ENCODE assay signal across 15 cellular contexts in genomic region chr9:6096821-6097220, GRCh38.
DNase-seq lines count a peak whose midpoint lies in the region; ATAC-seq, FAIRE-seq and TF ChIP-seq lines count a peak whose summit lies in the region.
"Had no signal": no experiment of that assay in that cellular context is flagged by ENCODE, and none has a peak within 500 bp of the region (broad histone marks: within the 10 kb centered on the region; RNA-seq: fewer than 3 reads in every experiment).

No MANE protein-coding gene starts in this region.

- no peaks in the 10 kb centered on the region for H3K36me3 Mint-ChIP-seq in immature natural killer cell

- DNase-seq in Caki2 (ENCODE audit: low read depth) (peak; percentile 88), HCEC 1CT (peak; percentile 98), GM12878 (ENCODE audit: low read depth, low spot score) (no peak), kidney epithelial cell (ENCODE audit: low read depth) (peak; percentile 62), immature natural killer cell (no peak), 8988T (no peak)
- DNase-seq: activated T-cell treated with anti-CD3 and anti-CD28 coated beads, Interleukin-2, amount 50 U/mL, for 4 hours; heart right ventricle; stomach; SW 1271 had no signal

- RAD21 ChIA-PET in GM12878 (lab: Charles Lee; ENCODE audit: unreplicated experiment), result no interaction called here

- H3K27me3 ChIP-seq in GM12878 (replicated peaks in 1 of 2; ENCODE audit: control insufficient read depth in 2 of 2, insufficient read depth in 2 of 2, low read length in 1 of 2) (no peaks in the 10 kb centered on the region), kidney epithelial cell (ENCODE audit: control insufficient read depth, insufficient read depth, low read length) (no peaks in the 10 kb centered on the region)
- H3K27me3 ChIP-seq: ascending aorta, heart right ventricle, stomach had no signal

- intact Hi-C loops in GM12878 (cut with micrococcal nuclease; ENCODE audit: unreplicated experiment), result no loop called here

- no peak for TF ChIP-seq CTCF in GM12878 (IDR thresholded peaks at IDR 0.05 in 2 of 3, conservative IDR thresholded peaks at IDR 0.05 in 1 of 3; ENCODE audit: control insufficient read depth in 2 of 3, extremely low read depth in 1 of 3, insufficient read depth in 1 of 3, low read depth in 3 of 3, low read length in 3 of 3)
- TF ChIP-seq CTCF in kidney epithelial cell (IDR thresholded peaks at IDR 0.05; ENCODE audit: insufficient read depth, low read length, poor library complexity, severe bottlenecking), result no peak

- no peaks in the 10 kb centered on the region for H3K9me3 Mint-ChIP-seq in immature natural killer cell
- H3K9me3 Mint-ChIP-seq: activated T-cell treated with anti-CD3 and anti-CD28 coated beads, Interleukin-2, amount 50 U/mL, for 4 hours had no signal

- no peaks in the 10 kb centered on the region for H3K4me1 ChIP-seq in GM12878 (ENCODE audit: control insufficient read depth, insufficient read depth, low read length)
- H3K4me1 ChIP-seq: ascending aorta, heart right ventricle, stomach had no signal

- no peak for TF ChIP-seq EP300 in GM12878 (IDR thresholded peaks at IDR 0.05; ENCODE audit: borderline replicate concordance in 1 of 2, control insufficient read depth in 1 of 2, low read depth in 2 of 2, low read length in 2 of 2)

- no peak for FAIRE-seq in GM12878 (lab: Jason Lieb, UNC)
- FAIRE-seq: HTR-8/SVneo had no signal

- H3K4me3 Mint-ChIP-seq in immature natural killer cell, result no peak overlapping the region
- H3K4me3 Mint-ChIP-seq: activated T-cell treated with anti-CD3 and anti-CD28 coated beads, Interleukin-2, amount 50 U/mL, for 4 hours had no signal

- no peak overlapping the region for H3K9ac ChIP-seq in GM12878 (ENCODE audit: control insufficient read depth, insufficient read depth, low read length)

- H3K4me2 ChIP-seq in GM12878 (ENCODE audit: control insufficient read depth, insufficient read depth), result no peak overlapping the region

- TF ChIP-seq POLR2A in GM12878 (IDR thresholded peaks at IDR 0.05; ENCODE audit: low read depth, low read length), result no peak

- TF ChIP-seq RAD21 in GM12878 (IDR thresholded peaks at IDR 0.05; ENCODE audit: insufficient read depth, low read depth, low read length), result no peak

- no peaks in the 10 kb centered on the region for H3K36me3 ChIP-seq in GM12878 (ENCODE audit: control insufficient read depth in 2 of 2, insufficient read depth in 2 of 2, low read length in 1 of 2)
- no peaks in the 10 kb centered on the region for H3K36me3 ChIP-seq in kidney epithelial cell (ENCODE audit: control insufficient read depth, insufficient read depth, low read length)
- H3K36me3 ChIP-seq: ascending aorta, heart right ventricle, stomach had no signal

- in situ Hi-C loops in Caki2 (cut with HindIII; ENCODE audit: low pct_unique_long_range_greater_than_20kb, low sequenced_read_pairs), result no loop called here
- in situ Hi-C loops in GM12878 (cut with MboI), result no loop called here

- 16% methylated on average over 3 of the region's 3 CpGs for WGBS in GM12878 (ENCODE audit: insufficient coverage, insufficient replicate concordance, low lambda C conversion rate, missing lambda C conversion rate)

- H3K4me1 Mint-ChIP-seq in immature natural killer cell, result no peaks in the 10 kb centered on the region

- no peak overlapping the region for H3K27ac ChIP-seq in GM12878 (ENCODE audit: control insufficient read depth, insufficient read depth)
- H3K27ac ChIP-seq: ascending aorta, heart right ventricle, stomach had no signal

- no peak overlapping the region for H2AFZ ChIP-seq in GM12878 (ENCODE audit: control insufficient read depth, low read depth, low read length)

- no peaks in the 10 kb centered on the region for H3K79me2 ChIP-seq in GM12878 (ENCODE audit: control insufficient read depth, insufficient read depth, low read length)

- peaks cover 2 to 11% (median 7%) of the 10 kb centered on the region in 3 donors for H3K27me3 Mint-ChIP-seq in immature natural killer cell (ENCODE audit: low read depth in 3 of 3)

- CTCF ChIA-PET in GM12878 (lab: Yijun Ruan, JAX), result no interaction called here

- H4K20me1 ChIP-seq in GM12878 (ENCODE audit: control insufficient read depth, insufficient read depth), result no peaks in the 10 kb centered on the region

- no TSS peak for BruUV-seq in GM12878 (replicated peaks; lab: Mats Ljungman, UMichigan)

- H3K9me3 ChIP-seq in GM12878 (replicated peaks; ENCODE audit: control insufficient read depth, insufficient read depth, low read length), result no peaks in the 10 kb centered on the region
- H3K9me3 ChIP-seq: ascending aorta, heart right ventricle, stomach had no signal

- H3K4me3 ChIP-seq in GM12878 (no peak overlapping the region), kidney epithelial cell (ENCODE audit: low read depth, low read length) (no peak overlapping the region)
- H3K4me3 ChIP-seq: ascending aorta, heart right ventricle, stomach had no signal

- ATAC-seq in GM12878 (peak; percentile 47; the same call in 2 of the 3 replicates), GM19351 (IDR thresholded peaks at IDR 0.05; ENCODE audit: unreplicated experiment) (no peak), GM18498 (IDR thresholded peaks at IDR 0.05; ENCODE audit: unreplicated experiment) (no peak)
- ATAC-seq: heart right ventricle, sciatic nerve had no signal

- SMC1A ChIA-PET in GM12878 (lab: Charles Lee; ENCODE audit: uncharacterized antibody, unreplicated experiment), result no interaction called here

- POLR2A ChIA-PET in GM12878 (lab: Charles Lee), result no interaction called here

- H3K27ac Mint-ChIP-seq in immature natural killer cell, result no peak overlapping the region

TF ChIP-seq in GM12878, 131 proteins besides CTCF, POLR2A, EP300 and RAD21:
- TF ChIP-seq MTA2 (IDR thresholded peaks at IDR 0.05; ENCODE audit: low read depth) (no peak), BCL11A (IDR thresholded peaks at IDR 0.05; ENCODE audit: low read depth, low read length) (no peak), NKRF (conservative IDR thresholded peaks at IDR 0.05) (no peak), NFIC (IDR thresholded peaks at IDR 0.05; ENCODE audit: low read depth, low read length) (no peak), PAX5 (IDR thresholded peaks at IDR 0.05; ENCODE audit: borderline replicate concordance, low read depth, low read length) (no peak), PRDM15 (CRISPR knock-in tag; IDR thresholded peaks at IDR 0.05) (no peak)

Comparison
In these comparisons a context has a peak if more than half of its experiments do, and no peak if none do; other contexts are left out.
1. DNase-seq: peak in Caki2 (single experiment), HCEC 1CT (single experiment) and kidney epithelial cell (single experiment); none in GM12878 (single experiment), immature natural killer cell (0 of 3) and 8988T (single experiment).